14 cellular contexts compared by ENCODE assay signal in genomic region chr7:116340201-116340847, GRCh38.
DNase-seq lines count a peak whose midpoint lies in the region; ATAC-seq, FAIRE-seq and TF ChIP-seq lines count a peak whose summit lies in the region.
"Had no signal": no experiment of that assay in that cellular context is flagged by ENCODE, and none has a peak within 500 bp of the region (broad histone marks: within the 10 kb centered on the region; RNA-seq: fewer than 3 reads in every experiment).

No MANE protein-coding gene starts in this region.

- intact Hi-C loops in gastrocnemius medialis (cut with DNase I; ENCODE audit: low total_unique reads) (loop anchor here (5.0 kb wide), 1 partner anchor 83 kb away; no protein-coding TSS in a partner anchor), psoas muscle (cut with DNase I) (no loop called here)

- H2AFZ ChIP-seq in OCI-LY3 (ENCODE audit: low read depth, low read length): no peak overlapping the region

- DNase-seq in GM18507 (ENCODE audit: extremely low spot score, insufficient read length, low read depth) (no peak), epithelial cell of esophagus (ENCODE audit: low read depth) (peak; percentile 36), gastrocnemius medialis (no peak), ureter (ENCODE audit: low spot score) (no peak), psoas muscle (no peak), brain microvascular endothelial cell (no peak)
- no peak for DNase-seq in activated CD4-positive, alpha-beta T cell treated with anti-CD3 and anti-CD28 coated beads, Interleukin-2, amount 50 U/mL, for 48 hours
- DNase-seq: CD4-positive, alpha-beta memory T cell; NCI-H1092; T-cell had no signal

- H3K4me1 ChIP-seq in OCI-LY3 (ENCODE audit: low read length) (peaks cover 23% of the 10 kb centered on the region), gastrocnemius medialis (peaks cover 0 to 16% of the 10 kb centered on the region in 2 donors), psoas muscle (no peaks in the 10 kb centered on the region)

- TF ChIP-seq POLR2A in gastrocnemius medialis (IDR thresholded peaks at IDR 0.05): no peak

- H3K27me3 ChIP-seq in OCI-LY3 (ENCODE audit: low read depth, low read length) (no peaks in the 10 kb centered on the region), gastrocnemius medialis (no peaks in the 10 kb centered on the region), psoas muscle (ENCODE audit: insufficient read depth in 3 of 3, low read length in 2 of 3) (no peaks in the 10 kb centered on the region), brain microvascular endothelial cell (replicated peaks) (no peaks in the 10 kb centered on the region)

- in situ Hi-C loops in gastrocnemius medialis (cut with MboI; ENCODE audit: low sequenced_read_pairs in 4 of 4): loop anchor here in 1 of 4 donors (5.0 kb wide), 1 partner anchor 83 kb away; no protein-coding TSS in a partner anchor
- in situ Hi-C loops in brain microvascular endothelial cell (cut with HindIII; ENCODE audit: low pct_ligation_motif_present, low sequenced_read_pairs): no loop called here

- no peaks in the 10 kb centered on the region for H4K20me1 ChIP-seq in OCI-LY3 (ENCODE audit: insufficient read depth, low read length)

- H3K27ac ChIP-seq in OCI-LY3 (ENCODE audit: low read length) (no peak overlapping the region), gastrocnemius medialis (peak overlapping the region in 3 of 4 donors; percentile 1 to 66 (median 7)), psoas muscle (no peak overlapping the region), brain microvascular endothelial cell (no peak overlapping the region)

- peak; percentile 33 for FAIRE-seq in GM18507 (lab: Jason Lieb, UNC)
- FAIRE-seq: GM19239, urothelium cell line had no signal

- WGBS in psoas muscle, 3 donors: 65 to 89% (median 73%) methylated on average over 4 of the region's 4 CpGs

- H3K36me3 ChIP-seq in OCI-LY3 (replicated peaks; ENCODE audit: low read depth, low read length) (no peaks in the 10 kb centered on the region), gastrocnemius medialis (no peaks in the 10 kb centered on the region), psoas muscle (ENCODE audit: insufficient read depth in 1 of 2, low read depth in 1 of 2) (no peaks in the 10 kb centered on the region), brain microvascular endothelial cell (replicated peaks) (no peaks in the 10 kb centered on the region)

- H3K9ac ChIP-seq in OCI-LY3 (ENCODE audit: low read length): no peak overlapping the region

- no peaks in the 10 kb centered on the region for H3K79me2 ChIP-seq in OCI-LY3 (ENCODE audit: low read length)

- H3K4me3 ChIP-seq in OCI-LY3 (ENCODE audit: low read length) (no peak overlapping the region), epithelial cell of esophagus (ENCODE audit: low read length) (no peak overlapping the region), gastrocnemius medialis (no peak overlapping the region), psoas muscle (no peak overlapping the region), brain microvascular endothelial cell (ENCODE audit: low read depth, low read length) (no peak overlapping the region)

- peak overlapping the region; percentile 59; the same call in 1 of the 2 replicates for H3K4me2 ChIP-seq in OCI-LY3 (ENCODE audit: low read length)

- ATAC-seq in gastrocnemius medialis: no peak
- no peak for ATAC-seq in psoas muscle
- ATAC-seq: activated CD4-positive, CD25-positive, alpha-beta regulatory T cell treated with anti-CD3 and anti-CD28 coated beads, Interleukin-2, amount 50 U/mL, for 24 hours; T-cell had no signal

- TF ChIP-seq CTCF in OCI-LY3 (IDR thresholded peaks at IDR 0.05; ENCODE audit: low read depth, low read length): no peak
- TF ChIP-seq CTCF in epithelial cell of esophagus (IDR thresholded peaks at IDR 0.05; ENCODE audit: insufficient read depth, low read depth, low read length, missing control alignments): no peak
- no peak for TF ChIP-seq CTCF in gastrocnemius medialis (IDR thresholded peaks at IDR 0.05 in 4 of 5, conservative IDR thresholded peaks at IDR 0.05 in 1 of 5)
- no peak for TF ChIP-seq CTCF in psoas muscle (IDR thresholded peaks at IDR 0.05)
- TF ChIP-seq CTCF in brain microvascular endothelial cell (IDR thresholded peaks at IDR 0.05; ENCODE audit: low read depth, low read length, missing control alignments): no peak

- H3K9me3 ChIP-seq in OCI-LY3 (ENCODE audit: insufficient read depth, low read length) (no peaks in the 10 kb centered on the region), gastrocnemius medialis (no peaks in the 10 kb centered on the region), psoas muscle (no peaks in the 10 kb centered on the region)

Comparison
In these comparisons a context has a peak if more than half of its experiments do, and no peak if none do; other contexts are left out.
1. H3K27ac ChIP-seq: peak in gastrocnemius medialis (3 of 4); none in OCI-LY3 (single experiment), psoas muscle (single experiment) and brain microvascular endothelial cell (single experiment).